9 cellular contexts compared by ENCODE assay signal in the genomic region with DNA sequence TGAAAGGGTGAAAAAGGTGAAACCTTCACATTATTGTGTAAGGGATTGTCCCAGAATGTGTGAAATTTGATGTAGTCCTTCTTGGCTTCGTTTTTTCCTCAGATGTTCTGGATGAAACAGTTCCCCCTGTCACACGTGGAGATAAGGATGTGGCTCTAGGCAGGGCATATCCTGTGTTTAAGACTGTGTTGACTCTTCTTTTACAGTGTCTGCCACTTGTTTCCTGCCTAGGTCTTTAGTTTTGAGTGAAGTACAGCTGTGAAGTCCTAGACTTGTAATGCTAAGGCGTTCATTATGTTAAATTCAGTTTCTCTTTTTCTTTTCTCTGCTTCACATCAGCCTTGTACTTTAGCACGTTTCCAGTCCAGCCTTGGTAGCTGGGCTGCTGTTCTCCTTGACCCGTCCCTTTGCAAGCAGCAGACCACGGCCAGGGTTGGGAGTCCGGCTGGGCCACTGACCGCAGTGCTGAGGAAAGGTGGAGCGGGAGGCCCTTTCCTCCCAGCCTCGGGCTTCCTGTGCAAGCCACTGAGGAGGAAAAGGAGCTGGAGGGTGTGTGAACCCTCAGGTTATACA. TPM values are rescaled to one million over a fixed set of nuclear protein-coding genes. Genes with fewer than 3 reads are reported as not detected.
DNase-seq lines count a peak whose midpoint lies in the region; ATAC-seq, FAIRE-seq and TF ChIP-seq lines count a peak whose summit lies in the region.
"Had no signal": no experiment of that assay in that cellular context is flagged by ENCODE, and none has a peak within 500 bp of the region (broad histone marks: within the 10 kb centered on the region; RNA-seq: fewer than 3 reads in every experiment).

No MANE protein-coding gene starts in this region.

- TF ChIP-seq RAD21 in H1 (IDR thresholded peaks at IDR 0.05 in 1 of 2, conservative IDR thresholded peaks at IDR 0.05 in 1 of 2; ENCODE audit: low read depth in 2 of 2, low read length in 2 of 2) = no peak

- H3K56ac ChIP-seq in H1 (replicated peaks; ENCODE audit: insufficient read length, low read depth, low read length) = no peak overlapping the region

- H3K27me3 ChIP-seq in CD4-positive, CD25-positive, alpha-beta regulatory T cell (ENCODE audit: control insufficient read depth, insufficient read depth, low read length) = no peaks in the 10 kb centered on the region
- H3K27me3 ChIP-seq in H1 (replicated peaks in 1 of 4; ENCODE audit: control insufficient read depth in 3 of 4, extremely low read depth in 1 of 4, insufficient read depth in 3 of 4, low read length in 3 of 4) = no peaks in the 10 kb centered on the region

- H3K18ac ChIP-seq in H1 (ENCODE audit: extremely low read depth, low read length) = no peak overlapping the region; the same call in 1 of the 2 replicates

- peak overlapping the region; percentile 80 for H3K4me3 ChIP-seq in CD4-positive, CD25-positive, alpha-beta regulatory T cell (ENCODE audit: low read depth, low read length)
- no peak overlapping the region for H3K4me3 ChIP-seq in H1 (ENCODE audit: extremely low read depth in 1 of 4, insufficient read depth in 2 of 4, low read depth in 3 of 4, low read length in 4 of 4)

- H4K8ac ChIP-seq in H1 (ENCODE audit: extremely low read depth, insufficient read depth, low read length) = no peak overlapping the region

- TF ChIP-seq POLR2A in H1 (IDR thresholded peaks at IDR 0.05; ENCODE audit: control extremely low read depth in 1 of 2, low read depth in 2 of 2, low read length in 2 of 2) = no peak

- peaks cover 9% of the 10 kb centered on the region for H3K36me3 Mint-ChIP-seq in CD4-positive, CD25-positive, alpha-beta regulatory T cell
- no peaks in the 10 kb centered on the region for H3K36me3 Mint-ChIP-seq in osteocyte (ENCODE audit: unreplicated experiment)

- H3K4me2 ChIP-seq in H1 (ENCODE audit: insufficient read depth in 1 of 2, low read depth in 2 of 2, low read length in 2 of 2) = peak overlapping the region; percentile 7 to 22; a peak in 2 of 4 replicates

- no peaks in the 10 kb centered on the region for H3K9me3 Mint-ChIP-seq in CD4-positive, CD25-positive, alpha-beta regulatory T cell
- H3K9me3 Mint-ChIP-seq in osteocyte (ENCODE audit: unreplicated experiment) = no peaks in the 10 kb centered on the region

- H3K4ac ChIP-seq in H1 (replicated peaks; ENCODE audit: insufficient read length, low read depth, low read length) = no peak overlapping the region

- POLR2A ChIA-PET in H1 (lab: Charles Lee; ENCODE audit: partially characterized antibody) = interaction anchor here (0.7 kb wide), 1 partner anchor 12 kb away, joined by 3 read pairs; no protein-coding TSS in a partner anchor

- H2BK20ac ChIP-seq in H1 (ENCODE audit: low read length) = no peak overlapping the region

- DNase-seq in CD4-positive, CD25-positive, alpha-beta regulatory T cell = peak; percentile 46 to 92 (median 82)
- DNase-seq in T follicular helper cell (ENCODE audit: low read depth) (peak; percentile 48), H1 (ENCODE audit: low read depth in 1 of 2, low spot score in 2 of 2) (no peak), osteocyte (ENCODE audit: extremely low spot score, unreplicated experiment) (no peak), SK-N-DZ (ENCODE audit: low spot score) (no peak), NCI-H1694 (lab: John Stamatoyannopoulos, UW) (no peak)

- H3K4me3 Mint-ChIP-seq in CD4-positive, CD25-positive, alpha-beta regulatory T cell = peak overlapping the region; percentile 82 to 98 (median 95)
- H3K4me3 Mint-ChIP-seq in osteocyte (ENCODE audit: unreplicated experiment) = peak overlapping the region; percentile 3

- no peak overlapping the region for H3K9ac ChIP-seq in H1 (replicated peaks in 1 of 4; ENCODE audit: extremely low read depth in 1 of 4, low read depth in 3 of 4, low read length in 3 of 4)

- CTCF ChIA-PET in H1 (lab: Charles Lee; ENCODE audit: partially characterized antibody) = interaction anchor here (0.6 to 2.1 kb wide), 7 partner anchors 8 to 125 kb away, joined by 3 to 8 read pairs (median 6); no protein-coding TSS in a partner anchor

- peaks cover 46 to 95% (median 84%) of the 10 kb centered on the region in 4 donors for H3K4me1 Mint-ChIP-seq in CD4-positive, CD25-positive, alpha-beta regulatory T cell
- peaks cover 78% of the 10 kb centered on the region for H3K4me1 Mint-ChIP-seq in osteocyte (ENCODE audit: unreplicated experiment)

- no peak for TF ChIP-seq CTCF in H1 (IDR thresholded peaks at IDR 0.05; ENCODE audit: control extremely low read depth in 1 of 3, insufficient read depth in 1 of 3, low read depth in 1 of 3, low read length in 3 of 3)
- no peak for TF ChIP-seq CTCF in osteocyte (IDR thresholded peaks at IDR 0.05)

- H3K27me3 Mint-ChIP-seq in CD4-positive, CD25-positive, alpha-beta regulatory T cell = no peaks in the 10 kb centered on the region
- H3K27me3 Mint-ChIP-seq in osteocyte (ENCODE audit: unreplicated experiment) = no peaks in the 10 kb centered on the region

- no peak overlapping the region for H2BK12ac ChIP-seq in H1 (ENCODE audit: low read depth, low read length)

- no peak for FAIRE-seq in H1 (lab: Jason Lieb, UNC)
- FAIRE-seq: islet of Langerhans had no signal

- H4K20me1 ChIP-seq in H1 (replicated peaks in 1 of 2; ENCODE audit: control insufficient read depth in 1 of 2, insufficient read depth in 2 of 2, low read length in 2 of 2) = peaks cover 6 to 8% of the 10 kb centered on the region in 2 experiments

- WGBS in H1 (ENCODE audit: extremely low coverage in 1 of 2, insufficient coverage in 1 of 2, insufficient read length in 1 of 2, insufficient replicate concordance in 2 of 2, low coverage in 1 of 2, low lambda C conversion rate in 2 of 2, missing lambda C conversion rate in 1 of 2), 2 experiments = 56% methylated on average over 10 of the region's 10 CpGs; no CpG with 5 or more reads in 1 of the 2 experiments

- H3K27ac Mint-ChIP-seq in CD4-positive, CD25-positive, alpha-beta regulatory T cell = peak overlapping the region; percentile 95 to 97 (median 97)
- H3K27ac Mint-ChIP-seq in osteocyte (ENCODE audit: unreplicated experiment) = peak overlapping the region; percentile 78

- H2AFZ ChIP-seq in H1 (ENCODE audit: low read length) = no peak overlapping the region

- peak overlapping the region; percentile 44; the same call in 1 of the 2 replicates for H2AK5ac ChIP-seq in H1 (ENCODE audit: low read depth, low read length)

- H2BK120ac ChIP-seq in H1 (replicated peaks; ENCODE audit: low read depth, low read length) = no peak overlapping the region

- peak overlapping the region; percentile 56; the same call in 1 of the 2 replicates for H2BK5ac ChIP-seq in H1 (ENCODE audit: low read depth, low read length)

- H3K14ac ChIP-seq in H1 (ENCODE audit: insufficient read length) = no peak overlapping the region

- H3K23ac ChIP-seq in H1 (ENCODE audit: insufficient read length) = no peak overlapping the region

- no peaks in the 10 kb centered on the region for H3K23me2 ChIP-seq in H1 (ENCODE audit: low read depth, low read length)

- H3K9me3 ChIP-seq in CD4-positive, CD25-positive, alpha-beta regulatory T cell (ENCODE audit: control insufficient read depth in 2 of 2, low read length in 2 of 2) = no peaks in the 10 kb centered on the region
- H3K9me3 ChIP-seq in H1 (ENCODE audit: insufficient read depth in 2 of 2, low read depth in 1 of 2, low read length in 1 of 2) = no peaks in the 10 kb centered on the region

- H4K5ac ChIP-seq in H1 (ENCODE audit: insufficient read length, low read depth, low read length) = no peak overlapping the region

- H3K4me1 ChIP-seq in CD4-positive, CD25-positive, alpha-beta regulatory T cell (ENCODE audit: control insufficient read depth, insufficient read depth, low read length, poor library complexity, severe bottlenecking) = peaks cover 100% of the 10 kb centered on the region
- peaks cover 10 to 46% (median 37%) of the 10 kb centered on the region in 4 experiments for H3K4me1 ChIP-seq in H1 (replicated peaks in 1 of 4; ENCODE audit: control insufficient read depth in 3 of 4, insufficient read depth in 4 of 4, low read length in 3 of 4)

- H3K79me2 ChIP-seq in H1 (ENCODE audit: control insufficient read depth in 1 of 2, insufficient read depth in 2 of 2, low read length in 2 of 2) = peaks cover 11 to 91% of the 10 kb centered on the region in 2 experiments; a peak in 3 of 4 replicates

- TF ChIP-seq EP300 in H1 (IDR thresholded peaks at IDR 0.05; ENCODE audit: borderline replicate concordance in 1 of 2, low read depth in 2 of 2, low read length in 2 of 2) = no peak

- H2BK15ac ChIP-seq in H1 (ENCODE audit: low read length) = no peak overlapping the region

- H3K36me3 ChIP-seq in CD4-positive, CD25-positive, alpha-beta regulatory T cell (ENCODE audit: control insufficient read depth, insufficient read depth, low read length) = no peaks in the 10 kb centered on the region
- no peaks in the 10 kb centered on the region for H3K36me3 ChIP-seq in H1 (ENCODE audit: control insufficient read depth in 2 of 4, insufficient read depth in 4 of 4, low read length in 3 of 4)

- peak overlapping the region; percentile 92 for H3K27ac ChIP-seq in CD4-positive, CD25-positive, alpha-beta regulatory T cell (ENCODE audit: insufficient read depth, low read length, poor library complexity, severe bottlenecking)
- no peak overlapping the region for H3K27ac ChIP-seq in H1 (ENCODE audit: low read depth, low read length)

- peak; percentile 92 for ATAC-seq in CD4-positive, CD25-positive, alpha-beta regulatory T cell (ENCODE audit: low read depth in 2 of 2)
- ATAC-seq in GM19043 (IDR thresholded peaks at IDR 0.05; ENCODE audit: low read depth, unreplicated experiment) = peak; percentile 87
- ATAC-seq in HG03175 (IDR thresholded peaks at IDR 0.05; ENCODE audit: unreplicated experiment) = peak; percentile 74

- no peak overlapping the region for H4K91ac ChIP-seq in H1 (replicated peaks; ENCODE audit: insufficient read length, low read length)

- peaks cover 7% of the 10 kb centered on the region for H3K79me1 ChIP-seq in H1 (ENCODE audit: low read depth, low read length)

TF ChIP-seq in H1, 55 proteins besides CTCF, POLR2A, EP300 and RAD21 (continues in another document):
- TF ChIP-seq SP4 (IDR thresholded peaks at IDR 0.05; ENCODE audit: low read length) (no peak), TEAD4 (IDR thresholded peaks at IDR 0.05; ENCODE audit: low read depth, low read length) (no peak)

RNA-seq across cellular contexts. Expression of a gene that starts 59.1 kb away (rescaled TPM):
- 158 TPM for total RNA-seq in CD4-positive, CD25-positive, alpha-beta regulatory T cell
- polyA plus RNA-seq in CD4-positive, CD25-positive, alpha-beta regulatory T cell = 10 to 100 TPM in 2 of 4 donors, 1 to 10 TPM in 2; 5.5 to 12.8 (median 8.0) TPM
- total RNA-seq in H1 (2021; fragmentation: NEBNext Ultra II Directional; extraction: Animal tissue kit (Norgen Biotek cat#: 25700)) = 57.3 and 64.3 TPM in 2 replicates
- polyA plus RNA-seq in H1 (2011; rRNA removed) = 14.5 and 19.1 TPM in 2 replicates
- 19.4 TPM for polyA plus RNA-seq in H1 (2011; cell fraction: cytosol; rRNA removed)
- polyA plus RNA-seq in H1 (2011; cell fraction: nucleus; rRNA removed) = 19.3 TPM
- 26.3 to 34.4 TPM (median 32.5 TPM) in 4 replicates for polyA plus RNA-seq in H1 (2012, experiment 1 of 2)
- polyA plus RNA-seq in H1 (2012, experiment 2 of 2) = 6.5 TPM
- polyA plus RNA-seq in H1 (2013, experiment 1 of 2) = 22.2 TPM
- polyA plus RNA-seq in H1 (2013, experiment 2 of 2) = 22.1 TPM
- 81.0 and 81.3 TPM in 2 replicates for polyA minus RNA-seq in H1 (2011; rRNA and poly(A)+ RNA removed)
- 23.6 TPM for polyA minus RNA-seq in H1 (2011; cell fraction: cytosol; rRNA and poly(A)+ RNA removed)
- polyA minus RNA-seq in H1 (2011; cell fraction: nucleus; rRNA and poly(A)+ RNA removed) = 22.0 TPM
- 27.0 and 29.0 TPM in 2 replicates for total RNA-seq in osteocyte
- polyA plus RNA-seq in SK-N-DZ (2014; cell fraction: cytosol; rRNA removed) = 6.0 and 8.5 TPM in 2 replicates
- 4.2 and 6.1 TPM in 2 replicates for polyA plus RNA-seq in SK-N-DZ (2014; cell fraction: nucleus; rRNA removed)

Comparison
In these comparisons a context has a peak if more than half of its experiments do, and no peak if none do; other contexts are left out.
1. DNase-seq: peak in CD4-positive, CD25-positive, alpha-beta regulatory T cell (3 of 3) and T follicular helper cell (single experiment); none in H1 (0 of 2), osteocyte (single experiment), SK-N-DZ (single experiment) and NCI-H1694 (single experiment).
2. Peak in every context shown above with its lines, with median percentiles within 50 percentile points of each other: ATAC-seq.